In genomic region chr12:109154485-109155438, GRCh38 we compare ENCODE assay signal across 7 cellular contexts. TPM values are rescaled to one million over a fixed set of nuclear protein-coding genes. Genes with fewer than 3 reads are reported as not detected.
DNase-seq lines count a peak whose midpoint lies in the region; ATAC-seq and TF ChIP-seq lines count a peak whose summit lies in the region.

No MANE protein-coding gene starts in this region.

- peak overlapping the region; percentile 48 for H3K27ac ChIP-seq in colonic mucosa

- no peaks in the 10 kb centered on the region for H3K9me3 ChIP-seq in colonic mucosa

- H3K4me1 ChIP-seq in colonic mucosa, result peaks cover 5% of the 10 kb centered on the region

- ATAC-seq in GM18517 (IDR thresholded peaks at IDR 0.05; ENCODE audit: unreplicated experiment) (peak; percentile 72), HG03045 (IDR thresholded peaks at IDR 0.05; ENCODE audit: unreplicated experiment) (peak; percentile 80), left colon (peak; percentile 93)

- intact Hi-C loops in colonic mucosa (cut with DNase I) (no loop called here), left colon (cut with DNase I, micrococcal nuclease) (no loop called here)

- DNase-seq in NCI-H345 treated with DMSO at 0.1 percent for 48 hours (lab: John Stamatoyannopoulos, UW; ENCODE audit: unreplicated experiment) (peak; percentile 71), colonic mucosa (peak; percentile 91), left colon (peak; percentile 87 to 90)
- peak; percentile 86 for DNase-seq in activated CD4-positive, alpha-beta T cell treated with anti-CD3 and anti-CD28 coated beads for 48 hours
- peak; percentile 51 to 82 (median 70) for DNase-seq in stimulated activated CD4-positive, alpha-beta T cell treated with anti-CD3 and anti-CD28 coated beads, Interleukin-1b, Interleukin-23, amount 100 ng/mL, for 24 hours (ENCODE audit: low read depth in 4 of 4, low spot score in 1 of 4)

- no peak for TF ChIP-seq CTCF in colonic mucosa (IDR thresholded peaks at IDR 0.05)

- no peaks in the 10 kb centered on the region for H3K36me3 ChIP-seq in colonic mucosa

- peak overlapping the region; percentile 70 to 78 for H3K9ac ChIP-seq in colonic mucosa (ENCODE audit: low read depth in 2 of 2, low read length in 2 of 2)

- H3K4me3 ChIP-seq in colonic mucosa, result peak overlapping the region; percentile 39

- H3K27me3 ChIP-seq in colonic mucosa, result no peaks in the 10 kb centered on the region

RNA-seq across cellular contexts. Expression of gene ACACB, which starts 38.4 kb away (rescaled TPM):
- total RNA-seq in colonic mucosa (10 to 100 TPM; 21.3 to 32.8 TPM), left colon (10 to 100 TPM; 49.6 to 55.6 TPM)

RNA-seq across cellular contexts. Expression of gene UNG, which starts 57.4 kb away (rescaled TPM):
- total RNA-seq in colonic mucosa, result 10 to 100 TPM; 48.7 to 68.3 TPM
- total RNA-seq in left colon, result 10 to 100 TPM; 34.5 to 42.4 TPM

Comparison
In these comparisons a context has a peak if more than half of its experiments do, and no peak if none do; other contexts are left out.
1. Peak in every context shown above with its lines: DNase-seq, ATAC-seq, H3K4me3 ChIP-seq and H3K27ac ChIP-seq.